In the genomic region with DNA sequence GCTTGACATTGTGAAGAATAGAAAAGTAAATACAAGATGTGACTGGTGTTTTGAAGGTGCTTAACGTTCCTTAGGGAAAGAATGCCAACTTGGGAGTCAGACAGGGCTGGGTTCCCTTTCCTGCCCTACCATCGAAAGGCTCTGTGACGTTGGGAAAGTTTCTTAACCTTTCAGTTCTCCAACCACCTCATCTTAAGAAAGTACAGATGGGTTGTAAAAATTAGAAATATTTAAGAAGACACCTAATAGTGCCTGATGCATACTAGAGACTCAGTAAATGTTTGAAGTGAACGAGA, we compare ENCODE assay signal across 8 cellular contexts. TPM values are rescaled to one million over a fixed set of nuclear protein-coding genes. Genes with fewer than 3 reads are reported as not detected.
A peak's percentile ranks its signal among the peaks of the same experiment; 100 is the strongest.
DNase-seq lines count a peak whose midpoint lies in the region; ATAC-seq, FAIRE-seq and TF ChIP-seq lines count a peak whose summit lies in the region.

No MANE protein-coding gene starts in this region.

- peak overlapping the region; percentile 85 for H3K4me2 ChIP-seq in PC-9

- H3K36me3 ChIP-seq in CD8-positive, alpha-beta memory T cell (ENCODE audit: insufficient read depth, low read length), result no peaks in the 10 kb centered on the region
- peaks cover 28% of the 10 kb centered on the region for H3K36me3 ChIP-seq in PC-9 (ENCODE audit: low read depth)
- H3K36me3 ChIP-seq in pancreas, result no peaks in the 10 kb centered on the region

- H3K4me3 ChIP-seq in CD8-positive, alpha-beta memory T cell (ENCODE audit: low read length), result peak overlapping the region; percentile 82
- H3K4me3 ChIP-seq in PC-9, result peak overlapping the region; percentile 98
- peak overlapping the region; percentile 3 to 99 (median 90) for H3K4me3 ChIP-seq in pancreas

- no peaks in the 10 kb centered on the region for H3K27me3 ChIP-seq in CD8-positive, alpha-beta memory T cell (ENCODE audit: insufficient read depth, low read length, poor library complexity, severe bottlenecking)
- H3K27me3 ChIP-seq in PC-9 (ENCODE audit: insufficient read depth, low read depth) (no peaks in the 10 kb centered on the region), pancreas (no peaks in the 10 kb centered on the region)

- peak overlapping the region; percentile 74 to 98 (median 95) for H3K27ac Mint-ChIP-seq in CD8-positive, alpha-beta memory T cell

- H3K9me3 ChIP-seq in CD8-positive, alpha-beta memory T cell (ENCODE audit: low read length), result no peaks in the 10 kb centered on the region
- no peaks in the 10 kb centered on the region for H3K9me3 ChIP-seq in PC-9 (ENCODE audit: insufficient read depth, low read depth)
- no peaks in the 10 kb centered on the region for H3K9me3 ChIP-seq in pancreas

- peaks cover 26% of the 10 kb centered on the region for H4K20me1 ChIP-seq in PC-9 (ENCODE audit: insufficient read depth)

- H3K36me3 Mint-ChIP-seq in CD8-positive, alpha-beta memory T cell, result peaks cover 0 to 40% (median 5%) of the 10 kb centered on the region in 3 donors

- peaks cover 43% of the 10 kb centered on the region for H3F3A ChIP-seq in PC-9 (ENCODE audit: insufficient read depth, low read depth)

- peak overlapping the region; percentile 74 for H3K27ac ChIP-seq in CD8-positive, alpha-beta memory T cell (ENCODE audit: low read depth, low read length)
- H3K27ac ChIP-seq in PC-9, result peak overlapping the region; percentile 88
- H3K27ac ChIP-seq in epithelial cell of prostate, result peak overlapping the region; percentile 87
- H3K27ac ChIP-seq in pancreas, result peak overlapping the region; percentile 87 to 97 (median 92)

- H3K9me2 ChIP-seq in PC-9 (ENCODE audit: insufficient read depth), result no peaks in the 10 kb centered on the region

- ATAC-seq in pancreas, result no peak
- ATAC-seq in GM21381 (IDR thresholded peaks at IDR 0.05; ENCODE audit: unreplicated experiment), result no peak
- ATAC-seq in HG03095 (IDR thresholded peaks at IDR 0.05; ENCODE audit: unreplicated experiment), result no peak

- H3K4me1 Mint-ChIP-seq in CD8-positive, alpha-beta memory T cell, result peaks cover 56 to 68% (median 65%) of the 10 kb centered on the region in 3 donors

- CTCF ChIA-PET in CD8-positive, alpha-beta memory T cell (lab: Charles Lee), result interaction anchor here (1.1 to 1.8 kb wide), 3 partner anchors 25 to 85 kb away, joined by 3 to 5 read pairs (median 4); a partner anchor contains a TSS
- CTCF ChIA-PET in PC-9 (lab: Charles Lee), result interaction anchor here (0.8 to 2.1 kb wide), 2 partner anchors 18 to 25 kb away, joined by 3 to 7 read pairs; a partner anchor contains a TSS

- BruUV-seq in PC-9 (replicated peaks; lab: Mats Ljungman, UMichigan), result TSS peak; percentile 40

- 0 to 1% methylated on average over 4 of the region's 4 CpGs for WGBS in pancreas, 2 donors

- no peak for FAIRE-seq in pancreas (lab: Jason Lieb, UNC)

- peaks cover 60% of the 10 kb centered on the region for H3K79me2 ChIP-seq in PC-9 (ENCODE audit: low read depth)

- peak overlapping the region; percentile 91 to 95 (median 93) for H3K4me3 Mint-ChIP-seq in CD8-positive, alpha-beta memory T cell

- H3K27me3 Mint-ChIP-seq in CD8-positive, alpha-beta memory T cell, result no peaks in the 10 kb centered on the region

- intact Hi-C loops in PC-9 (cut with micrococcal nuclease; ENCODE audit: unreplicated experiment) (loop anchor here (10.0 kb wide), 2 partner anchors 202 to 392 kb away; a partner anchor contains a TSS), pancreas (cut with DNase I) (no loop called here)

- DNase-seq in CD8-positive, alpha-beta memory T cell, result no peak
- no peak for DNase-seq in PC-9
- no peak for DNase-seq in epithelial cell of prostate (ENCODE audit: low read depth, low spot score)
- no peak for DNase-seq in pancreas
- no peak for DNase-seq in NCI-H128 (lab: John Stamatoyannopoulos, UW; ENCODE audit: unreplicated experiment)
- no peak for DNase-seq in NCI-H2081 treated with DMSO at 0.1 percent for 48 hours (lab: John Stamatoyannopoulos, UW)

- TF ChIP-seq CTCF in PC-9 (conservative IDR thresholded peaks at IDR 0.05), result no peak
- TF ChIP-seq CTCF in pancreas (IDR thresholded peaks at IDR 0.05), result no peak

- peak overlapping the region; percentile 69; the same call in 1 of the 2 replicates for H2AFZ ChIP-seq in PC-9

- POLR2A ChIA-PET in CD8-positive, alpha-beta memory T cell (lab: Charles Lee), result interaction anchor here (0.5 to 4.2 kb wide), 8 partner anchors 17 to 681 kb away, joined by 3 to 36 read pairs (median 10); no protein-coding TSS in a partner anchor
- POLR2A ChIA-PET in PC-9 (lab: Charles Lee; ENCODE audit: unreplicated experiment), result interaction anchor here (0.6 to 0.9 kb wide), 4 partner anchors 10 to 133 kb away, joined by 3 to 5 read pairs (median 5); no protein-coding TSS in a partner anchor

- H3K4me1 ChIP-seq in CD8-positive, alpha-beta memory T cell (ENCODE audit: insufficient read depth, low read length), result peaks cover 42% of the 10 kb centered on the region
- H3K4me1 ChIP-seq in PC-9 (replicated peaks; ENCODE audit: insufficient read depth) (peaks cover 51% of the 10 kb centered on the region), pancreas (peaks cover 18 to 29% (median 27%) of the 10 kb centered on the region in 3 donors)

- H3K9me3 Mint-ChIP-seq in CD8-positive, alpha-beta memory T cell, result no peaks in the 10 kb centered on the region

RNA-seq across cellular contexts. Expression of a gene that starts 1.1 kb away (rescaled TPM):
- total RNA-seq in CD8-positive, alpha-beta memory T cell, result 10 to 100 TPM; 62.7 to 63.7 TPM
- 28.2 TPM for polyA plus RNA-seq in CD8-positive, alpha-beta memory T cell
- 79.3 and 94.7 TPM in 2 replicates for total RNA-seq in PC-9 (2021)
- total RNA-seq in pancreas, result 10 to 100 TPM; 20.2 to 35.4 (median 28.3) TPM
- 10 to 100 TPM; 14.7 to 36.0 TPM for polyA plus RNA-seq in pancreas

RNA-seq across cellular contexts. Expression of a gene that starts 6.1 kb away (rescaled TPM):
- total RNA-seq in CD8-positive, alpha-beta memory T cell, result 10 to 100 TPM; 86.0 to 96.4 TPM
- polyA plus RNA-seq in CD8-positive, alpha-beta memory T cell, result 9.3 TPM
- 102 and 110 TPM in 2 replicates for total RNA-seq in PC-9 (2021)
- total RNA-seq in pancreas, result 10 to 100 TPM; 16.6 to 32.3 (median 22.2) TPM
- 10 to 100 TPM; 10.9 to 16.8 TPM for polyA plus RNA-seq in pancreas

RNA-seq across cellular contexts. Expression of a gene that starts 25.1 kb away (rescaled TPM):
- 100 to 1,000 TPM; 207 to 210 TPM for total RNA-seq in CD8-positive, alpha-beta memory T cell
- polyA plus RNA-seq in CD8-positive, alpha-beta memory T cell, result 61.4 TPM
- total RNA-seq in PC-9 (2021) (106 and 120 TPM in 2 replicates), pancreas (10 to 100 TPM; 21.2 to 35.8 (median 30.9) TPM)
- polyA plus RNA-seq in pancreas, result 10 to 100 TPM; 11.6 to 18.6 TPM

RNA-seq across cellular contexts. Expression of a gene that starts 49.0 kb away (rescaled TPM):
- total RNA-seq in CD8-positive, alpha-beta memory T cell, result 100 to 1,000 TPM; 168 to 185 TPM
- 753 TPM for polyA plus RNA-seq in CD8-positive, alpha-beta memory T cell
- total RNA-seq in PC-9 (2021) (169 and 220 TPM in 2 replicates), pancreas (10 to 100 TPM; 64.1 to 99.2 (median 84.9) TPM)
- polyA plus RNA-seq in pancreas, result 10 to 100 TPM; 44.8 to 60.8 TPM

RNA-seq across cellular contexts. Expression of a gene that starts 50.4 kb away (rescaled TPM):
- 10 to 100 TPM; 14.0 to 15.1 TPM for total RNA-seq in CD8-positive, alpha-beta memory T cell
- polyA plus RNA-seq in CD8-positive, alpha-beta memory T cell, result 7.6 TPM
- total RNA-seq in PC-9 (2021) (58.9 and 61.8 TPM in 2 replicates), pancreas (10 to 100 TPM; 15.3 to 22.9 (median 17.2) TPM)
- polyA plus RNA-seq in pancreas, result 10 to 100 TPM; 36.3 to 37.1 TPM
